In the genomic region with DNA sequence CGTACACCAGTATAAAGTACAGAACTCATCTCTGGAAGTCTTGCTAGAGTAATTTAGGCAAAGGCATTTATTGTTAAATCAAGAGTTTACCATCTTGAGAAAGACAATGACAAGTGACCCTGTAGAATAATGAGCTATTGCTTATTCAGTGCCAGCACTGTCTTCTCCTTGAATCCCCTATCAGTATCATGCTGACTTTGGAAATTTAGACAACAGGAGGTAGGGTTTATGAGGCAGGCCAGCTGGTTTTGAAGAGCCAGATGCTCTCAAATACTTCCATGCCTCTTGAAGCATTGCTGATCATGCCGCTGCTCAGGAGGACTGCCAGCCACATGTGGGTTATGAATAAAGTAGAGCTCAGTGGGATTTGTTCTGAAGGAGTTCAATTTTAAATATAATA, we compare ENCODE assay signal across 21 cellular contexts.
"Had no signal": no experiment of that assay in that cellular context is flagged by ENCODE, and none has a peak within 500 bp of the region (broad histone marks: within the 10 kb centered on the region; RNA-seq: fewer than 3 reads in every experiment).

No MANE protein-coding gene starts in this region.

- H3K27me3 ChIP-seq: foreskin keratinocyte, sigmoid colon, upper lobe of right lung had no signal

- H3K4me1 ChIP-seq: foreskin keratinocyte, lower lobe of right lung, sigmoid colon, upper lobe of right lung had no signal

- H3K36me3 Mint-ChIP-seq: activated CD4-positive, alpha-beta memory T cell treated with anti-CD3 and anti-CD28 coated beads for 36 hours; activated naive CD8-positive, alpha-beta T cell treated with anti-CD3 and anti-CD28 coated beads for 36 hours had no signal

- ATAC-seq: foreskin keratinocyte; lower lobe of right lung; naive thymus-derived CD4-positive, alpha-beta T cell; stimulated activated naive CD8-positive, alpha-beta T cell treated with anti-CD3 and anti-CD28 coated beads, Interleukin-15, Interleukin-2, amounts not matched to agents 100 U/mL and 50 U/mL, for 24 hours; upper lobe of right lung had no signal

- H3K9me3 ChIP-seq: lower lobe of right lung, sigmoid colon, upper lobe of right lung had no signal

- H3K27ac Mint-ChIP-seq: activated CD4-positive, alpha-beta memory T cell treated with anti-CD3 and anti-CD28 coated beads for 36 hours; activated naive CD8-positive, alpha-beta T cell treated with anti-CD3 and anti-CD28 coated beads for 36 hours; naive thymus-derived CD4-positive, alpha-beta T cell; progenitor cell of endocrine pancreas had no signal

- H3K27me3 Mint-ChIP-seq: activated CD4-positive, alpha-beta memory T cell treated with anti-CD3 and anti-CD28 coated beads for 36 hours; naive thymus-derived CD4-positive, alpha-beta T cell; progenitor cell of endocrine pancreas had no signal

- H3K4me3 ChIP-seq: lower lobe of right lung, sigmoid colon, upper lobe of right lung had no signal

- H3K4me1 Mint-ChIP-seq: activated naive CD8-positive, alpha-beta T cell treated with anti-CD3 and anti-CD28 coated beads for 36 hours; naive thymus-derived CD4-positive, alpha-beta T cell; neural crest cell had no signal

- H3K4me3 Mint-ChIP-seq: activated CD4-positive, alpha-beta memory T cell treated with anti-CD3 and anti-CD28 coated beads for 36 hours; activated naive CD8-positive, alpha-beta T cell treated with anti-CD3 and anti-CD28 coated beads for 36 hours; naive thymus-derived CD4-positive, alpha-beta T cell; neural crest cell had no signal

- H3K9me3 Mint-ChIP-seq: activated naive CD8-positive, alpha-beta T cell treated with anti-CD3 and anti-CD28 coated beads for 36 hours; neural crest cell had no signal

- DNase-seq: activated CD4-positive, alpha-beta memory T cell treated with anti-CD3 and anti-CD28 coated beads for 36 hours; activated CD4-positive, alpha-beta T cell treated with anti-CD3 and anti-CD28 coated beads for 4 hours; activated CD4-positive, CD25-positive, alpha-beta regulatory T cell; activated naive CD4-positive, alpha-beta T cell treated with Interleukin-2 at 50 U/mL for 16 hours; activated naive CD8-positive, alpha-beta T cell treated with anti-CD3 and anti-CD28 coated beads for 36 hours; activated T-cell treated with anti-CD3 and anti-CD28 coated beads, Interleukin-2, amount 50 U/mL, for 48 hours; central memory CD4-positive, alpha-beta T cell; dermis blood vessel endothelial cell; effector memory CD4-positive, alpha-beta T cell; foreskin keratinocyte; kidney; lower lobe of right lung; naive thymus-derived CD4-positive, alpha-beta T cell; retina; sigmoid colon; stimulated activated CD4-positive, alpha-beta T cell treated with anti-CD3 and anti-CD28 coated beads, Interleukin-4, amount 100 ng/mL, for 1 hour; stimulated activated naive CD8-positive, alpha-beta T cell treated with anti-CD3 and anti-CD28 coated beads, Interleukin-15, Interleukin-2, amounts not matched to agents 100 U/mL and 50 U/mL, for 24 hours; T1000; upper lobe of right lung had no signal

- H3K36me3 ChIP-seq: lower lobe of right lung, sigmoid colon, upper lobe of right lung had no signal
